Comparison of ENCODE assay signal across 8 cellular contexts in the genomic region with DNA sequence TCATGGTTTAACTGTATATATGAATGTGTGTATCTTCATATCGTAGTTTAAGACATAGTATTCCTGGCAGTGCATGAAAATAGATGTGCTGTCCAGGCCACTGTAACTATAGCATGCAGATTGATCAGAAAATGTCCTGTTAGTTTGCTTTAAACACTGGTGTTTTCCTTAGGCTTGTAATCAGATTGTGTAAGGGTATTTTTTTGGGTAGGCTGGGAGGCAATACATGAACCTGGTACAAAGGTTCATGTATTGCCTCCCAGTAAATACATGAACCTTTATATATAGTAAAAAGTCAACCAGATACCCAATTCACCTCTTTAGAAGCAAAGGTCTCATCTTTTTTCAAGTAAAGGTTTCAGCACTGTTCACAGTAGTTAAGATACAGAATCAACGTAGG. TPM values are rescaled to one million over a fixed set of nuclear protein-coding genes. Genes with fewer than 3 reads are reported as not detected.
DNase-seq lines count a peak whose midpoint lies in the region; ATAC-seq, FAIRE-seq and TF ChIP-seq lines count a peak whose summit lies in the region.

No MANE protein-coding gene starts in this region.

- H3K27me3 ChIP-seq in subcutaneous abdominal adipose tissue (ENCODE audit: control insufficient read depth in 5 of 5, insufficient read depth in 4 of 5, low read length in 5 of 5) = no peaks in the 10 kb centered on the region

- no peak for DNase-seq in activated CD8-positive, alpha-beta memory T cell treated with anti-CD3 and anti-CD28 coated beads, Interleukin-2, amount 10 ng/mL, durations not matched to agents 7 days and 5 days
- DNase-seq in activated CD8-positive, alpha-beta memory T cell treated with anti-CD3 and anti-CD28 coated beads, Interleukin-2, amount 50 U/mL, for 48 hours = no peak
- DNase-seq in kidney = no peak
- no peak for DNase-seq in central memory CD4-positive, alpha-beta T cell
- no peak for DNase-seq in stimulated activated CD4-positive, alpha-beta T cell treated with anti-CD3 and anti-CD28 coated beads, Interleukin-2, amount 100 ng/mL, for 48 hours

- no peaks in the 10 kb centered on the region for H3K27me3 Mint-ChIP-seq in activated CD8-positive, alpha-beta memory T cell treated with anti-CD3 and anti-CD28 coated beads, Interleukin-2, amount 10 ng/mL, durations not matched to agents 7 days and 5 days
- no peaks in the 10 kb centered on the region for H3K27me3 Mint-ChIP-seq in activated naive CD8-positive, alpha-beta T cell

- peak overlapping the region; percentile 94 for H3K4me3 Mint-ChIP-seq in activated CD8-positive, alpha-beta memory T cell treated with anti-CD3 and anti-CD28 coated beads, Interleukin-2, amount 10 ng/mL, durations not matched to agents 7 days and 5 days
- peak overlapping the region; percentile 98 for H3K4me3 Mint-ChIP-seq in activated naive CD8-positive, alpha-beta T cell

- FAIRE-seq in kidney (lab: Jason Lieb, UNC) = no peak

- peaks cover 43% of the 10 kb centered on the region for H3K4me1 Mint-ChIP-seq in activated CD8-positive, alpha-beta memory T cell treated with anti-CD3 and anti-CD28 coated beads, Interleukin-2, amount 10 ng/mL, durations not matched to agents 7 days and 5 days
- peaks cover 58% of the 10 kb centered on the region for H3K4me1 Mint-ChIP-seq in activated naive CD8-positive, alpha-beta T cell (ENCODE audit: low read depth)

- peak overlapping the region; percentile 100 for H3K27ac Mint-ChIP-seq in activated CD8-positive, alpha-beta memory T cell treated with anti-CD3 and anti-CD28 coated beads, Interleukin-2, amount 10 ng/mL, durations not matched to agents 7 days and 5 days
- H3K27ac Mint-ChIP-seq in activated naive CD8-positive, alpha-beta T cell = peak overlapping the region; percentile 100

- CTCF ChIA-PET in activated CD8-positive, alpha-beta memory T cell treated with anti-CD3 and anti-CD28 coated beads, Interleukin-2, amount 10 ng/mL, durations not matched to agents 7 days and 5 days (lab: Charles Lee) = interaction anchor here (0.9 kb wide), 1 partner anchor 59 kb away, joined by 3 read pairs; no protein-coding TSS in a partner anchor

- no peak for ATAC-seq in activated CD8-positive, alpha-beta memory T cell treated with anti-CD3 and anti-CD28 coated beads, Interleukin-2, amount 10 ng/mL, durations not matched to agents 7 days and 5 days
- no peak for ATAC-seq in HG03139 (IDR thresholded peaks at IDR 0.05; ENCODE audit: unreplicated experiment)

- intact Hi-C loops in kidney (cut with DNase I) = no loop called here

- peaks cover 15% of the 10 kb centered on the region for H3K36me3 Mint-ChIP-seq in activated CD8-positive, alpha-beta memory T cell treated with anti-CD3 and anti-CD28 coated beads, Interleukin-2, amount 10 ng/mL, durations not matched to agents 7 days and 5 days
- H3K36me3 Mint-ChIP-seq in activated naive CD8-positive, alpha-beta T cell = peaks cover 4% of the 10 kb centered on the region

- H3K9ac ChIP-seq in kidney (ENCODE audit: low read length in 2 of 2) = peak overlapping the region; percentile 69 to 100
- peak overlapping the region in 3 of 5 donors; percentile 43 to 100 (median 96) for H3K9ac ChIP-seq in subcutaneous abdominal adipose tissue (ENCODE audit: low read length in 5 of 5)

- peak overlapping the region in 1 of 2 donors; percentile 1 for H3K27ac ChIP-seq in kidney (ENCODE audit: low read depth in 2 of 2, low read length in 2 of 2)
- H3K27ac ChIP-seq in subcutaneous abdominal adipose tissue (ENCODE audit: low read depth, low read length) = peak overlapping the region; percentile 99

- H3K4me3 ChIP-seq in kidney (ENCODE audit: low read length in 2 of 2) (peak overlapping the region; percentile 97 to 100), subcutaneous abdominal adipose tissue (ENCODE audit: low read depth in 1 of 5, low read length in 5 of 5) (peak overlapping the region; percentile 79 to 98 (median 87))

- no peak for TF ChIP-seq CTCF in kidney (IDR thresholded peaks at IDR 0.05; ENCODE audit: borderline replicate concordance, extremely low read depth, insufficient read depth)

- H3K36me3 ChIP-seq in kidney (ENCODE audit: control insufficient read depth in 1 of 2, insufficient read depth in 2 of 2, low read length in 2 of 2) = peaks cover 0 to 3% of the 10 kb centered on the region in 2 donors
- peaks cover 0 to 3% (median 2%) of the 10 kb centered on the region in 5 donors for H3K36me3 ChIP-seq in subcutaneous abdominal adipose tissue (ENCODE audit: control insufficient read depth in 5 of 5, insufficient read depth in 5 of 5, low read length in 5 of 5)

- no peaks in the 10 kb centered on the region for H3K9me3 Mint-ChIP-seq in activated CD8-positive, alpha-beta memory T cell treated with anti-CD3 and anti-CD28 coated beads, Interleukin-2, amount 10 ng/mL, durations not matched to agents 7 days and 5 days (ENCODE audit: low read depth)
- H3K9me3 Mint-ChIP-seq in activated naive CD8-positive, alpha-beta T cell (ENCODE audit: low read depth) = no peaks in the 10 kb centered on the region

- H3K4me1 ChIP-seq in kidney (ENCODE audit: control insufficient read depth in 1 of 2, insufficient read depth in 1 of 2, low read depth in 1 of 2, low read length in 2 of 2) = peaks cover 15 to 16% of the 10 kb centered on the region in 2 donors
- H3K4me1 ChIP-seq in subcutaneous abdominal adipose tissue (ENCODE audit: control insufficient read depth in 5 of 5, insufficient read depth in 5 of 5, low read length in 5 of 5) = peaks cover 2 to 34% (median 20%) of the 10 kb centered on the region in 5 donors

- no peaks in the 10 kb centered on the region for H3K9me3 ChIP-seq in kidney (ENCODE audit: control insufficient read depth in 1 of 2, low read length in 2 of 2)
- H3K9me3 ChIP-seq in subcutaneous abdominal adipose tissue (ENCODE audit: control insufficient read depth in 5 of 5, low read length in 5 of 5) = no peaks in the 10 kb centered on the region

RNA-seq across cellular contexts. Expression of a gene that starts 1.6 kb away (rescaled TPM):
- 10 to 100 TPM; 25.9 to 26.6 TPM for total RNA-seq in activated CD8-positive, alpha-beta memory T cell treated with anti-CD3 and anti-CD28 coated beads, Interleukin-2, amount 10 ng/mL, durations not matched to agents 7 days and 5 days
- total RNA-seq in kidney = 28.6 TPM
- 31.2 TPM for polyA plus RNA-seq in kidney (ENCODE audit: insufficient read depth, low read depth, low replicate concordance)

RNA-seq across cellular contexts. Expression of a gene that starts 20.1 kb away (rescaled TPM):
- 100 to 1,000 TPM; 266 to 298 TPM for total RNA-seq in activated CD8-positive, alpha-beta memory T cell treated with anti-CD3 and anti-CD28 coated beads, Interleukin-2, amount 10 ng/mL, durations not matched to agents 7 days and 5 days
- 244 TPM for total RNA-seq in kidney
- 185 TPM for polyA plus RNA-seq in kidney (ENCODE audit: insufficient read depth, low read depth, low replicate concordance)

RNA-seq across cellular contexts. Expression of a gene that starts 44.7 kb away (rescaled TPM):
- 100 to 1,000 TPM; 298 to 427 TPM for total RNA-seq in activated CD8-positive, alpha-beta memory T cell treated with anti-CD3 and anti-CD28 coated beads, Interleukin-2, amount 10 ng/mL, durations not matched to agents 7 days and 5 days
- total RNA-seq in kidney = 157 TPM
- 390 TPM for polyA plus RNA-seq in kidney (ENCODE audit: insufficient read depth, low read depth, low replicate concordance)

RNA-seq across cellular contexts. Expression of a gene that starts 45.3 kb away (rescaled TPM):
- 100 to 1,000 TPM; 149 to 170 TPM for total RNA-seq in activated CD8-positive, alpha-beta memory T cell treated with anti-CD3 and anti-CD28 coated beads, Interleukin-2, amount 10 ng/mL, durations not matched to agents 7 days and 5 days
- 78.1 TPM for total RNA-seq in kidney
- polyA plus RNA-seq in kidney (ENCODE audit: insufficient read depth, low read depth, low replicate concordance) = 427 TPM
